In genomic region chr1:20507564-20508410, GRCh38 we compare ENCODE assay signal across 1 cellular context.
TF ChIP-seq lines count a peak whose summit lies in the region.

Gene MUL1 (minus strand): TSS chr1:20508151. CDS start chr1:20508024, 127 bp downstream.

TF ChIP-seq in HepG2, 621 proteins besides CTCF, POLR2A, EP300 and RAD21 (continued from another document and continues in another):
- peak; percentile 9; the same call in 1 of the 2 replicates for TF ChIP-seq ZNF280D (CRISPR knock-in tag; IDR thresholded peaks at IDR 0.05)
- peak; percentile 99 for TF ChIP-seq ZFY (CRISPR knock-in tag; IDR thresholded peaks at IDR 0.05)
- TF ChIP-seq USF2 (IDR thresholded peaks at IDR 0.05; ENCODE audit: low read depth, low read length): no peak
- TF ChIP-seq USF2 (CRISPR knock-in tag; IDR thresholded peaks at IDR 0.05; ENCODE audit: borderline replicate concordance): peak; percentile 67; the same call in 1 of the 2 replicates
- TF ChIP-seq GPN1 (CRISPR knock-in tag; IDR thresholded peaks at IDR 0.05; ENCODE audit: borderline replicate concordance): no peak
- peak; percentile 96 for TF ChIP-seq ZNF574 (CRISPR knock-in tag; IDR thresholded peaks at IDR 0.05)
- peak; percentile 20; the same call in 1 of the 2 replicates for TF ChIP-seq TGIF2 (CRISPR knock-in tag; IDR thresholded peaks at IDR 0.05)
- TF ChIP-seq ZSCAN25 (CRISPR knock-in tag; IDR thresholded peaks at IDR 0.05): peak; percentile 65; the same call in 1 of the 2 replicates
- peak; percentile 57; the same call in 1 of the 2 replicates for TF ChIP-seq FOSL2 (CRISPR knock-in tag; IDR thresholded peaks at IDR 0.05)
- no peak for TF ChIP-seq U2AF2 (IDR thresholded peaks at IDR 0.05; ENCODE audit: low read depth, low read length)
- TF ChIP-seq BORCS8-MEF2B (CRISPR knock-in tag; IDR thresholded peaks at IDR 0.05): peak; percentile 78; the same call in 1 of the 2 replicates
- TF ChIP-seq JARID2 (CRISPR knock-in tag; IDR thresholded peaks at IDR 0.05; ENCODE audit: insufficient replicate concordance): no peak
- TF ChIP-seq ZNF616 (CRISPR knock-in tag; IDR thresholded peaks at IDR 0.05; ENCODE audit: low read depth): no peak
- no peak for TF ChIP-seq ZNF644 (CRISPR knock-in tag; IDR thresholded peaks at IDR 0.05; ENCODE audit: low read depth)
- peak; percentile 85; the same call in 1 of the 2 replicates for TF ChIP-seq ZBTB38 (CRISPR knock-in tag; IDR thresholded peaks at IDR 0.05)
- no peak for TF ChIP-seq ZKSCAN1 (IDR thresholded peaks at IDR 0.05; ENCODE audit: low read length)
- no peak for TF ChIP-seq SRSF9 (IDR thresholded peaks at IDR 0.05; ENCODE audit: borderline replicate concordance, insufficient read depth, low read depth, low read length, poor library complexity, severe bottlenecking)
- TF ChIP-seq ZNF414 (CRISPR knock-in tag; IDR thresholded peaks at IDR 0.05): peak; percentile 87
- peak; percentile 95 for TF ChIP-seq KDM5A (IDR thresholded peaks at IDR 0.05; ENCODE audit: borderline replicate concordance, low read length)
- no peak for TF ChIP-seq ZSCAN12 (CRISPR knock-in tag; IDR thresholded peaks at IDR 0.05)
- TF ChIP-seq MIXL1 (CRISPR knock-in tag; IDR thresholded peaks at IDR 0.05): peak; percentile 39; the same call in 1 of the 2 replicates
- peak; percentile 86; the same call in 1 of the 2 replicates for TF ChIP-seq ZNF567 (CRISPR knock-in tag; IDR thresholded peaks at IDR 0.05; ENCODE audit: borderline replicate concordance)
- TF ChIP-seq, protein P1, sequence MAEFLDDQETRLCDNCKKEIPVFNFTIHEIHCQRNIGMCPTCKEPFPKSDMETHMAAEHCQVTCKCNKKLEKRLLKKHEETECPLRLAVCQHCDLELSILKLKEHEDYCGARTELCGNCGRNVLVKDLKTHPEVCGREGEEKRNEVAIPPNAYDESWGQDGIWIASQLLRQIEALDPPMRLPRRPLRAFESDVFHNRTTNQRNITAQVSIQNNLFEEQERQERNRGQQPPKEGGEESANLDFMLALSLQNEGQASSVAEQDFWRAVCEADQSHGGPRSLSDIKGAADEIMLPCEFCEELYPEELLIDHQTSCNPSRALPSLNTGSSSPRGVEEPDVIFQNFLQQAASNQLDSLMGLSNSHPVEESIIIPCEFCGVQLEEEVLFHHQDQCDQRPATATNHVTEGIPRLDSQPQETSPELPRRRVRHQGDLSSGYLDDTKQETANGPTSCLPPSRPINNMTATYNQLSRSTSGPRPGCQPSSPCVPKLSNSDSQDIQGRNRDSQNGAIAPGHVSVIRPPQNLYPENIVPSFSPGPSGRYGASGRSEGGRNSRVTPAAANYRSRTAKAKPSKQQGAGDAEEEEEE (CRISPR knock-in tag; IDR thresholded peaks at IDR 0.05; ENCODE audit: borderline replicate concordance): no peak
- no peak for TF ChIP-seq REXO4 (CRISPR knock-in tag; IDR thresholded peaks at IDR 0.05; ENCODE audit: borderline replicate concordance)
- TF ChIP-seq, protein P2, sequence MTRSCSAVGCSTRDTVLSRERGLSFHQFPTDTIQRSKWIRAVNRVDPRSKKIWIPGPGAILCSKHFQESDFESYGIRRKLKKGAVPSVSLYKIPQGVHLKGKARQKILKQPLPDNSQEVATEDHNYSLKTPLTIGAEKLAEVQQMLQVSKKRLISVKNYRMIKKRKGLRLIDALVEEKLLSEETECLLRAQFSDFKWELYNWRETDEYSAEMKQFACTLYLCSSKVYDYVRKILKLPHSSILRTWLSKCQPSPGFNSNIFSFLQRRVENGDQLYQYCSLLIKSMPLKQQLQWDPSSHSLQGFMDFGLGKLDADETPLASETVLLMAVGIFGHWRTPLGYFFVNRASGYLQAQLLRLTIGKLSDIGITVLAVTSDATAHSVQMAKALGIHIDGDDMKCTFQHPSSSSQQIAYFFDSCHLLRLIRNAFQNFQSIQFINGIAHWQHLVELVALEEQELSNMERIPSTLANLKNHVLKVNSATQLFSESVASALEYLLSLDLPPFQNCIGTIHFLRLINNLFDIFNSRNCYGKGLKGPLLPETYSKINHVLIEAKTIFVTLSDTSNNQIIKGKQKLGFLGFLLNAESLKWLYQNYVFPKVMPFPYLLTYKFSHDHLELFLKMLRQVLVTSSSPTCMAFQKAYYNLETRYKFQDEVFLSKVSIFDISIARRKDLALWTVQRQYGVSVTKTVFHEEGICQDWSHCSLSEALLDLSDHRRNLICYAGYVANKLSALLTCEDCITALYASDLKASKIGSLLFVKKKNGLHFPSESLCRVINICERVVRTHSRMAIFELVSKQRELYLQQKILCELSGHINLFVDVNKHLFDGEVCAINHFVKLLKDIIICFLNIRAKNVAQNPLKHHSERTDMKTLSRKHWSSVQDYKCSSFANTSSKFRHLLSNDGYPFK (CRISPR knock-in tag; IDR thresholded peaks at IDR 0.05; ENCODE audit: borderline replicate concordance): peak; percentile 98
- 0 out of 2 replicates have a peak, but pooled peaks have one; percentile 45 for TF ChIP-seq TFDP2 (CRISPR knock-in tag; IDR thresholded peaks at IDR 0.05)
- TF ChIP-seq TMF1 (CRISPR knock-in tag; IDR thresholded peaks at IDR 0.05; ENCODE audit: low read depth): no peak
- no peak for TF ChIP-seq HMGA1 (CRISPR knock-in tag; conservative IDR thresholded peaks at IDR 0.05)
- peak; percentile 66 for TF ChIP-seq ZNF263 (CRISPR knock-in tag; IDR thresholded peaks at IDR 0.05)
- peak; percentile 77; the same call in 1 of the 2 replicates for TF ChIP-seq ZBTB4 (CRISPR knock-in tag; IDR thresholded peaks at IDR 0.05; ENCODE audit: borderline replicate concordance)
- TF ChIP-seq ATF7-NPFF (CRISPR knock-in tag; IDR thresholded peaks at IDR 0.05; ENCODE audit: low read depth): peak; percentile 78
- TF ChIP-seq TBL1XR1 (IDR thresholded peaks at IDR 0.05; ENCODE audit: borderline replicate concordance, low read length, partially characterized antibody): peak; percentile 52
